In the genomic region with DNA sequence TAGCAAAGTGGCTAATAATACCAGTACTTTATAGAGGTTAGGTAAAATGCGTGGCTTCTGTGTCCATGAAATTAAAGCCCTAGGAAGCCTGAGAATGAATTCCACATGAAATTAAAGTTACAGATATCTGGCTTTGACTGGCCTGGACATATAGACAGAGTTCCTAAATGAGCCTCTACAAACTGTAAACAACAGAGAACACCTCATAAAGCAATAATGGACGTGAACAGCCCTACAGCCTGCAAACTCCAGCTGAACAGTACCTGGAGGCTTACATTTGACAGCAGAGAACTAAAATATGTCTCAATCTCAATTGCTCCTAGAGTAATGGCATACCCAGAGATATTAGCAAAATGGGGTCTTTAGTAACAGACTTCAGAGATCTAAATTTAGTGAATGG, we compare ENCODE assay signal across 25 cellular contexts. TPM values are rescaled to one million over a fixed set of nuclear protein-coding genes. Genes with fewer than 3 reads are reported as not detected.
DNase-seq lines count a peak whose midpoint lies in the region; ATAC-seq and TF ChIP-seq lines count a peak whose summit lies in the region.
"Had no signal": no experiment of that assay in that cellular context is flagged by ENCODE, and none has a peak within 500 bp of the region (broad histone marks: within the 10 kb centered on the region; RNA-seq: fewer than 3 reads in every experiment).

No MANE protein-coding gene starts in this region.

- peaks cover 38 to 64% (median 52%) of the 10 kb centered on the region in 4 donors for H3K4me1 Mint-ChIP-seq in CD4-positive, alpha-beta memory T cell
- peaks cover 10% of the 10 kb centered on the region for H3K4me1 Mint-ChIP-seq in endothelial cell (ENCODE audit: unreplicated experiment)

- H3K18ac ChIP-seq in IMR-90 (ENCODE audit: low read depth, low read length): no peak overlapping the region

- no peak overlapping the region for H2BK120ac ChIP-seq in IMR-90 (ENCODE audit: low read depth, low read length)

- H3K4me2 ChIP-seq in IMR-90 (ENCODE audit: low read depth, low read length): peak overlapping the region; percentile 13; the same call in 1 of the 2 replicates

- intact Hi-C loops in CD4-positive, alpha-beta memory T cell (cut with micrococcal nuclease): no loop called here
- intact Hi-C loops in IMR-90 (cut with micrococcal nuclease) (no loop called here), mucosa of descending colon (cut with DNase I, micrococcal nuclease) (no loop called here)

- no peak overlapping the region for H4K8ac ChIP-seq in IMR-90 (ENCODE audit: low read depth in 2 of 2, low read length in 2 of 2)

- TF ChIP-seq RAD21 in IMR-90 (IDR thresholded peaks at IDR 0.05; ENCODE audit: low read length): no peak

- H4K5ac ChIP-seq in IMR-90 (ENCODE audit: low read depth, low read length): no peak overlapping the region; the same call in 1 of the 2 replicates

- TF ChIP-seq CTCF in IMR-90 (conservative IDR thresholded peaks at IDR 0.05; ENCODE audit: low read depth, low read length) (no peak), endothelial cell (IDR thresholded peaks at IDR 0.05; ENCODE audit: unreplicated experiment) (no peak), mucosa of descending colon (IDR thresholded peaks at IDR 0.05) (no peak)

- H3K14ac ChIP-seq in IMR-90 (replicated peaks; ENCODE audit: low read depth, low read length): no peak overlapping the region

- DNase-seq in CD4-positive, alpha-beta memory T cell: no peak
- no peak for DNase-seq in IMR-90
- no peak for DNase-seq in endothelial cell (ENCODE audit: low spot score)
- DNase-seq in mucosa of descending colon: no peak
- DNase-seq in HT-29 (ENCODE audit: low spot score): no peak
- DNase-seq in substantia nigra (lab: John Stamatoyannopoulos, UW): no peak
- DNase-seq: activated naive CD8-positive, alpha-beta T cell treated with anti-CD3 and anti-CD28 coated beads for 36 hours; colonic mucosa; DMS79 treated with DMSO at 0.1 percent for 48 hours; endodermal cell; Kasumi-1; midbrain; NCI-H1048; NCI-H187 treated with DMSO at 0.1 percent for 48 hours; NCI-H774; posterior cingulate gyrus; SHP77; stimulated activated naive CD4-positive, alpha-beta T cell treated with Interleukin-2 at 50 U/mL for 16 hours; SW 1271; tibial artery had no signal

- no peak overlapping the region for H2BK5ac ChIP-seq in IMR-90 (ENCODE audit: low read depth, low read length, poor library complexity, severe bottlenecking)

- no peaks in the 10 kb centered on the region for H3K27me3 ChIP-seq in CD4-positive, alpha-beta memory T cell (ENCODE audit: insufficient read depth, low read length)
- H3K27me3 ChIP-seq in IMR-90 (ENCODE audit: control insufficient read depth, insufficient read depth, low read length): no peaks in the 10 kb centered on the region
- H3K27me3 ChIP-seq: colonic mucosa, tibial artery had no signal

- no peak overlapping the region for H3K4me3 ChIP-seq in CD4-positive, alpha-beta memory T cell (ENCODE audit: low read length in 2 of 2)
- no peak overlapping the region for H3K4me3 ChIP-seq in IMR-90 (ENCODE audit: insufficient read depth, low read depth, low read length)
- no peak overlapping the region for H3K4me3 ChIP-seq in mucosa of descending colon
- H3K4me3 ChIP-seq: colonic mucosa, skin epidermis, tibial artery had no signal

- POLR2A ChIA-PET in CD4-positive, alpha-beta memory T cell (lab: Charles Lee; ENCODE audit: partially characterized antibody): interaction anchor here (0.6 to 0.7 kb wide), 2 partner anchors 28 to 203 kb away, joined by 3 to 5 read pairs; a partner anchor contains a TSS
- POLR2A ChIA-PET in IMR-90 (lab: Charles Lee; ENCODE audit: unreplicated experiment): no interaction called here

- H3K27me3 Mint-ChIP-seq in CD4-positive, alpha-beta memory T cell: no peaks in the 10 kb centered on the region
- H3K27me3 Mint-ChIP-seq in endothelial cell (ENCODE audit: unreplicated experiment): peaks cover 5% of the 10 kb centered on the region
- H3K27me3 Mint-ChIP-seq: activated naive CD8-positive, alpha-beta T cell treated with anti-CD3 and anti-CD28 coated beads for 36 hours; brain had no signal

- H3K4ac ChIP-seq in IMR-90 (ENCODE audit: low read depth, low read length): no peak overlapping the region

- no peak overlapping the region for H2AFZ ChIP-seq in IMR-90 (replicated peaks; ENCODE audit: low read length, poor library complexity)

- in situ Hi-C loops in IMR-90 (cut with MboI; ENCODE audit: low sequenced_read_pairs): no loop called here

- no peak overlapping the region for H4K91ac ChIP-seq in IMR-90 (ENCODE audit: insufficient read depth, low read depth, low read length)

- H3K9me3 Mint-ChIP-seq in CD4-positive, alpha-beta memory T cell: no peaks in the 10 kb centered on the region
- no peaks in the 10 kb centered on the region for H3K9me3 Mint-ChIP-seq in endothelial cell (ENCODE audit: unreplicated experiment)
- H3K9me3 Mint-ChIP-seq: activated naive CD8-positive, alpha-beta T cell treated with anti-CD3 and anti-CD28 coated beads for 36 hours had no signal

- H3K9me1 ChIP-seq in IMR-90 (ENCODE audit: insufficient read depth, low read length): peaks cover 16% of the 10 kb centered on the region

- H3K36me3 Mint-ChIP-seq in CD4-positive, alpha-beta memory T cell: peaks cover 15 to 28% of the 10 kb centered on the region in 2 donors
- H3K36me3 Mint-ChIP-seq in endothelial cell (ENCODE audit: low read depth, unreplicated experiment): peaks cover 12% of the 10 kb centered on the region

- H3K9me3 ChIP-seq in CD4-positive, alpha-beta memory T cell (ENCODE audit: control insufficient read depth in 1 of 2, low read length in 2 of 2): no peaks in the 10 kb centered on the region
- H3K9me3 ChIP-seq in IMR-90 (ENCODE audit: control insufficient read depth, insufficient read depth, low read length): no peaks in the 10 kb centered on the region
- H3K9me3 ChIP-seq in mucosa of descending colon: no peaks in the 10 kb centered on the region
- H3K9me3 ChIP-seq: colonic mucosa, tibial artery had no signal

- no peak overlapping the region for H3K27ac ChIP-seq in CD4-positive, alpha-beta memory T cell (ENCODE audit: low read depth, low read length)
- H3K27ac ChIP-seq in IMR-90 (ENCODE audit: insufficient read depth, low read length): no peak overlapping the region
- no peak overlapping the region for H3K27ac ChIP-seq in substantia nigra (ENCODE audit: low read depth, low read length, poor library complexity, severe bottlenecking)
- H3K27ac ChIP-seq: colonic mucosa, skin epidermis, tibial artery had no signal

- H2BK20ac ChIP-seq in IMR-90 (ENCODE audit: low read depth, low read length): no peak overlapping the region

- no peak overlapping the region for H3K9ac ChIP-seq in IMR-90 (ENCODE audit: low read depth, low read length)

- H3K4me1 ChIP-seq in CD4-positive, alpha-beta memory T cell (ENCODE audit: insufficient read depth, low read length): peaks cover 55% of the 10 kb centered on the region
- H3K4me1 ChIP-seq in IMR-90 (ENCODE audit: control insufficient read depth, insufficient read depth, low read length): peaks cover 14% of the 10 kb centered on the region
- H3K4me1 ChIP-seq in mucosa of descending colon (ENCODE audit: low read depth): peaks cover 17% of the 10 kb centered on the region

- peak overlapping the region in 5 of 7 donors; percentile 9 to 88 (median 43) for H3K27ac Mint-ChIP-seq in CD4-positive, alpha-beta memory T cell
- peak overlapping the region; percentile 9 for H3K27ac Mint-ChIP-seq in endothelial cell (ENCODE audit: unreplicated experiment)
- H3K27ac Mint-ChIP-seq: endodermal cell had no signal

- H2AK9ac ChIP-seq in IMR-90 (replicated peaks; ENCODE audit: low read depth, low read length, poor library complexity): no peak overlapping the region

- no peak overlapping the region for H2AK5ac ChIP-seq in IMR-90 (ENCODE audit: low read depth, low read length)

- WGBS in IMR-90 (ENCODE audit: extremely low coverage in 2 of 2, insufficient read length in 1 of 2), 2 experiments: no CpG with 5 or more reads among the region's 2 CpGs

- BruUV-seq in IMR-90 (replicated peaks; lab: Mats Ljungman, UMichigan): no TSS peak

- H4K20me1 ChIP-seq in IMR-90 (ENCODE audit: insufficient read depth, low read length): peaks cover 67% of the 10 kb centered on the region

- peaks cover 5% of the 10 kb centered on the region for H3K36me3 ChIP-seq in CD4-positive, alpha-beta memory T cell (ENCODE audit: insufficient read depth, low read length)
- peaks cover 8% of the 10 kb centered on the region for H3K36me3 ChIP-seq in IMR-90 (ENCODE audit: control insufficient read depth, insufficient read depth, low read length)
- no peaks in the 10 kb centered on the region for H3K36me3 ChIP-seq in mucosa of descending colon (ENCODE audit: low read depth)
- H3K36me3 ChIP-seq: colonic mucosa had no signal

- ATAC-seq in IMR-90 (ENCODE audit: low read depth): peak; percentile 37; the same call in 1 of the 2 replicates
- peak; percentile 68 for ATAC-seq in mucosa of descending colon
- no peak for ATAC-seq in HG03520 (IDR thresholded peaks at IDR 0.05; ENCODE audit: unreplicated experiment)
- ATAC-seq in GM18868 (IDR thresholded peaks at IDR 0.05; ENCODE audit: unreplicated experiment): no peak

- H3K4me3 Mint-ChIP-seq in CD4-positive, alpha-beta memory T cell: no peak overlapping the region
- H3K4me3 Mint-ChIP-seq in endothelial cell (ENCODE audit: unreplicated experiment): no peak overlapping the region
- H3K4me3 Mint-ChIP-seq: activated naive CD8-positive, alpha-beta T cell treated with anti-CD3 and anti-CD28 coated beads for 36 hours; brain; endodermal cell; neural crest cell had no signal

- dilution Hi-C loops in IMR-90 (cut with HindIII; ENCODE audit: low sequenced_read_pairs, unreplicated experiment): no loop called here

- no peak for TF ChIP-seq POLR2A in IMR-90 (IDR thresholded peaks at IDR 0.05; ENCODE audit: low read depth, low read length)

- H3K23ac ChIP-seq in IMR-90 (ENCODE audit: low read depth, low read length): no peak overlapping the region

- no peak overlapping the region for H3K56ac ChIP-seq in IMR-90 (ENCODE audit: extremely low read depth, insufficient read depth, low read length)

- H2BK15ac ChIP-seq in IMR-90 (ENCODE audit: low read depth, low read length): no peak overlapping the region

- CTCF ChIA-PET in CD4-positive, alpha-beta memory T cell (lab: Charles Lee; ENCODE audit: partially characterized antibody): interaction anchor here (1.0 kb wide), 1 partner anchor 444 kb away, joined by 3 read pairs; no protein-coding TSS in a partner anchor
- CTCF ChIA-PET in IMR-90 (lab: Yijun Ruan, JAX): no interaction called here

- H3K79me1 ChIP-seq in IMR-90 (ENCODE audit: low read depth in 1 of 2, low read length in 2 of 2): peaks cover 18 to 45% of the 10 kb centered on the region in 2 experiments

TF ChIP-seq in IMR-90, 13 proteins besides CTCF, POLR2A, EP300 and RAD21 (continues in another document):
- TF ChIP-seq FOS (IDR thresholded peaks at IDR 0.05; ENCODE audit: low read depth, low read length): no peak

RNA-seq across cellular contexts. Expression of a gene that starts 28.7 kb away (rescaled TPM):
- 10 to 100 TPM; 67.4 to 74.5 TPM for total RNA-seq in CD4-positive, alpha-beta memory T cell
- polyA plus RNA-seq in CD4-positive, alpha-beta memory T cell: 100 to 1,000 TPM in 1 of 2 donors, 10 to 100 TPM in 1; 98.0 to 107 TPM
- 38.2 and 59.7 TPM in 2 replicates for total RNA-seq in IMR-90 (2012; rRNA removed)
- polyA plus RNA-seq in IMR-90 (2012; rRNA removed): 32.9 and 41.3 TPM in 2 replicates
- polyA plus RNA-seq in IMR-90 (2012; cell fraction: cytosol; rRNA removed): 13.1 and 45.1 TPM in 2 replicates
- 29.5 and 36.1 TPM in 2 replicates for polyA plus RNA-seq in IMR-90 (2012; cell fraction: nucleus; rRNA removed; ENCODE audit: low replicate concordance)
- 105 TPM for total RNA-seq in endothelial cell (ENCODE audit: unreplicated experiment)
- 100 to 1,000 TPM; 101 to 178 (median 123) TPM for total RNA-seq in mucosa of descending colon
- 132 and 158 TPM in 2 replicates for total RNA-seq in HT-29 (2014; rRNA removed; shearing (Covaris generic))

Comparison
In these comparisons a context has a peak if more than half of its experiments do, and no peak if none do; other contexts are left out.
1. ATAC-seq: peak in IMR-90 (single experiment) and mucosa of descending colon (single experiment); none in HG03520 (single experiment) and GM18868 (single experiment).